ENCODE assay signal across 8 cellular contexts in the genomic region with DNA sequence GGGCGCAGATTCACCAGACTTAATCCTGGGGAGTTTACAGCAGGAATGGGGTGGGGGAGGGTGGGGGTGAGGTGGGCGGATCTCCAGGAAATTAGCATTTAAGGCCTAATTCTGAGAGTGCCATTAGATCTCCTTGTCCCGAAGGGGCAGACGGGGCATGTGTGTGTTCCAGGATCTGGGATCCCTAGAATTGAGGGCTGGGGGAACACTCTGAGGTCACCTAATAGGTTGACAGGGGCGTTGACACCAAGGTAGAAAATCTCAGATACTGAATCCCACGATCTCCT. TPM values are rescaled to one million over a fixed set of nuclear protein-coding genes. Genes with fewer than 3 reads are reported as not detected.
DNase-seq lines count a peak whose midpoint lies in the region; ATAC-seq, FAIRE-seq and TF ChIP-seq lines count a peak whose summit lies in the region.

No MANE protein-coding gene starts in this region.

- H3K27ac Mint-ChIP-seq in CD14-positive monocyte (peak overlapping the region in 2 of 7 donors; percentile 50 to 73), endothelial cell (ENCODE audit: unreplicated experiment) (peak overlapping the region; percentile 99)

- no peak overlapping the region for H4K8ac ChIP-seq in neuronal stem cell (ENCODE audit: low read depth, low read length)

- H3K4me2 ChIP-seq in OCI-LY3 (ENCODE audit: low read length), result peak overlapping the region; percentile 84
- H3K4me2 ChIP-seq in neuronal stem cell (ENCODE audit: insufficient read depth, low read length, poor library complexity, severe bottlenecking), result peak overlapping the region; percentile 50

- no peaks in the 10 kb centered on the region for H4K20me1 ChIP-seq in OCI-LY3 (ENCODE audit: insufficient read depth, low read length)

- H3K9ac ChIP-seq in OCI-LY3 (ENCODE audit: low read length) (peak overlapping the region; percentile 91), neuronal stem cell (ENCODE audit: low read depth, low read length, poor library complexity) (no peak overlapping the region)

- no peak overlapping the region for H2BK120ac ChIP-seq in neuronal stem cell (ENCODE audit: low read depth, low read length)

- no peak for DNase-seq in CD14-positive monocyte (ENCODE audit: low spot score)
- peak; percentile 19 for DNase-seq in endothelial cell (ENCODE audit: low spot score)
- no peak for DNase-seq in neuronal stem cell (ENCODE audit: low spot score)
- DNase-seq in stimulated activated CD4-positive, alpha-beta T cell treated with anti-CD3 and anti-CD28 coated beads, Interleukin-2, amount 100 ng/mL, for 48 hours, result no peak
- no peak for DNase-seq in GM19239 (ENCODE audit: insufficient read length, low spot score)

- peak overlapping the region; percentile 59 for H2AK5ac ChIP-seq in neuronal stem cell (ENCODE audit: low read depth, low read length)

- H3K36me3 ChIP-seq in OCI-LY3 (replicated peaks; ENCODE audit: low read depth, low read length), result no peaks in the 10 kb centered on the region
- H3K36me3 ChIP-seq in neuronal stem cell (replicated peaks in 1 of 2; ENCODE audit: control insufficient read depth in 2 of 2, insufficient read depth in 2 of 2, low read length in 2 of 2), result no peaks in the 10 kb centered on the region

- H3K79me2 ChIP-seq in OCI-LY3 (ENCODE audit: low read length), result no peaks in the 10 kb centered on the region

- H3K4me3 ChIP-seq in OCI-LY3 (ENCODE audit: low read length), result peak overlapping the region; percentile 78
- peak overlapping the region in 1 of 2 donors; percentile 57 for H3K4me3 ChIP-seq in neuronal stem cell (ENCODE audit: low read length in 2 of 2)

- H3K18ac ChIP-seq in neuronal stem cell (ENCODE audit: low read length), result peak overlapping the region; percentile 74

- H3K4me3 Mint-ChIP-seq in CD14-positive monocyte, result peak overlapping the region; percentile 78 to 86
- peak overlapping the region; percentile 85 for H3K4me3 Mint-ChIP-seq in endothelial cell (ENCODE audit: unreplicated experiment)

- FAIRE-seq in GM19239 (lab: Jason Lieb, UNC), result no peak

- H3K14ac ChIP-seq in neuronal stem cell (ENCODE audit: low read length), result no peak overlapping the region

- no peaks in the 10 kb centered on the region for H3K79me1 ChIP-seq in neuronal stem cell (ENCODE audit: low read depth, low read length)

- no CpG with 5 or more reads among the region's 6 CpGs for WGBS in neuronal stem cell (ENCODE audit: extremely low coverage in 2 of 2, insufficient read length in 2 of 2, insufficient replicate concordance in 1 of 2), 2 donors

- H3K27me3 Mint-ChIP-seq in CD14-positive monocyte (ENCODE audit: low read depth in 3 of 3) (peaks cover 5 to 6% (median 5%) of the 10 kb centered on the region in 3 donors), endothelial cell (ENCODE audit: unreplicated experiment) (peaks cover 11% of the 10 kb centered on the region)

- H2BK5ac ChIP-seq in neuronal stem cell (ENCODE audit: low read length), result peak overlapping the region; percentile 93

- H3K23ac ChIP-seq in neuronal stem cell (ENCODE audit: low read depth, low read length, poor library complexity), result no peak overlapping the region

- H2AFZ ChIP-seq in OCI-LY3 (ENCODE audit: low read depth, low read length) (no peak overlapping the region), neuronal stem cell (ENCODE audit: low read length) (peak overlapping the region; percentile 95)

- H3K4ac ChIP-seq in neuronal stem cell (ENCODE audit: low read length), result no peak overlapping the region

- H3K4me1 ChIP-seq in OCI-LY3 (ENCODE audit: low read length) (peaks cover 6% of the 10 kb centered on the region; the same call in 1 of the 2 replicates), neuronal stem cell (ENCODE audit: control insufficient read depth in 2 of 2, insufficient read depth in 1 of 2, low read depth in 1 of 2, low read length in 2 of 2) (peaks cover 15 to 25% of the 10 kb centered on the region in 2 donors)

- H3K27ac ChIP-seq in OCI-LY3 (ENCODE audit: low read length) (peak overlapping the region; percentile 45), neuronal stem cell (replicated peaks; ENCODE audit: low read length) (peak overlapping the region; percentile 95)

- no peaks in the 10 kb centered on the region for H3K9me3 ChIP-seq in OCI-LY3 (ENCODE audit: insufficient read depth, low read length)
- no peaks in the 10 kb centered on the region for H3K9me3 ChIP-seq in neuronal stem cell (replicated peaks in 1 of 2; ENCODE audit: control insufficient read depth in 2 of 2, insufficient read depth in 1 of 2, low read depth in 1 of 2, low read length in 2 of 2)

- H2BK12ac ChIP-seq in neuronal stem cell (ENCODE audit: low read length), result no peak overlapping the region

- ATAC-seq in HG03139 (IDR thresholded peaks at IDR 0.05; ENCODE audit: unreplicated experiment), result no peak
- no peak for ATAC-seq in GM18502 (IDR thresholded peaks at IDR 0.05; ENCODE audit: poor library complexity, unreplicated experiment)

- H3K9me3 Mint-ChIP-seq in CD14-positive monocyte (no peaks in the 10 kb centered on the region), endothelial cell (ENCODE audit: unreplicated experiment) (no peaks in the 10 kb centered on the region)

- H3K36me3 Mint-ChIP-seq in CD14-positive monocyte (no peaks in the 10 kb centered on the region), endothelial cell (ENCODE audit: low read depth, unreplicated experiment) (peaks cover 6% of the 10 kb centered on the region)

- no peak overlapping the region for H4K91ac ChIP-seq in neuronal stem cell (ENCODE audit: low read depth, low read length, poor library complexity)

- intact Hi-C loops in CD14-positive monocyte (cut with micrococcal nuclease), result no loop called here

- H3K27me3 ChIP-seq in OCI-LY3 (ENCODE audit: low read depth, low read length), result no peaks in the 10 kb centered on the region
- H3K27me3 ChIP-seq in neuronal stem cell (ENCODE audit: control insufficient read depth in 3 of 3, insufficient read depth in 3 of 3, low read depth in 1 of 3, low read length in 3 of 3), result no peaks in the 10 kb centered on the region

- TF ChIP-seq CTCF in CD14-positive monocyte (IDR thresholded peaks at IDR 0.05) (no peak), OCI-LY3 (IDR thresholded peaks at IDR 0.05; ENCODE audit: low read depth, low read length) (no peak), endothelial cell (IDR thresholded peaks at IDR 0.05; ENCODE audit: unreplicated experiment) (no peak)

- peaks cover 18% of the 10 kb centered on the region for H3K4me1 Mint-ChIP-seq in CD14-positive monocyte
- peaks cover 28% of the 10 kb centered on the region for H3K4me1 Mint-ChIP-seq in endothelial cell (ENCODE audit: unreplicated experiment)

- H2BK15ac ChIP-seq in neuronal stem cell (ENCODE audit: low read length), result peak overlapping the region; percentile 5

RNA-seq across cellular contexts. Expression of gene EPHB4, which starts 9.4 kb away (rescaled TPM):
- 1 to 10 TPM; 5.0 to 6.5 TPM for polyA plus RNA-seq in CD14-positive monocyte
- total RNA-seq in endothelial cell (ENCODE audit: unreplicated experiment), result 288 TPM
- 55.9 TPM for polyA plus RNA-seq in neuronal stem cell (2013, experiment 1 of 2)
- 55.0 TPM for polyA plus RNA-seq in neuronal stem cell (2013, experiment 2 of 2)

RNA-seq across cellular contexts. Expression of gene SLC12A9, which starts 15.8 kb away (rescaled TPM):
- polyA plus RNA-seq in CD14-positive monocyte, result 10 to 100 TPM; 18.8 to 19.3 TPM
- total RNA-seq in endothelial cell (ENCODE audit: unreplicated experiment), result 60.5 TPM
- 11.0 TPM for polyA plus RNA-seq in neuronal stem cell (2013, experiment 1 of 2)
- polyA plus RNA-seq in neuronal stem cell (2013, experiment 2 of 2), result 9.5 TPM

RNA-seq across cellular contexts. Expression of gene TRIP6, which starts 30.4 kb away (rescaled TPM):
- 1 to 10 TPM; 1.9 to 5.9 TPM for polyA plus RNA-seq in CD14-positive monocyte
- 93.8 TPM for total RNA-seq in endothelial cell (ENCODE audit: unreplicated experiment)
- 34.6 TPM for polyA plus RNA-seq in neuronal stem cell (2013, experiment 1 of 2)
- 35.8 TPM for polyA plus RNA-seq in neuronal stem cell (2013, experiment 2 of 2)

RNA-seq across cellular contexts. Expression of gene SRRT, which starts 38.1 kb away (rescaled TPM):
- polyA plus RNA-seq in CD14-positive monocyte, result 10 to 100 TPM; 26.9 to 29.6 TPM
- total RNA-seq in endothelial cell (ENCODE audit: unreplicated experiment), result 173 TPM
- polyA plus RNA-seq in neuronal stem cell (2013, experiment 1 of 2), result 97.6 TPM
- 99.4 TPM for polyA plus RNA-seq in neuronal stem cell (2013, experiment 2 of 2)

RNA-seq across cellular contexts. Expression of gene UFSP1, which starts 52.8 kb away (rescaled TPM):
- polyA plus RNA-seq in CD14-positive monocyte, result under 1 TPM; 0.57 to 0.76 TPM
- total RNA-seq in endothelial cell (ENCODE audit: unreplicated experiment), result 2.4 TPM
- polyA plus RNA-seq in neuronal stem cell (2013, experiment 1 of 2), result 1.1 TPM
- polyA plus RNA-seq in neuronal stem cell (2013, experiment 2 of 2), result 1.0 TPM
